Comparison of ENCODE assay signal across 35 cellular contexts in genomic region chr12:15059123-15059522, GRCh38.
"Had no signal": no experiment of that assay in that cellular context is flagged by ENCODE, and none has a peak within 500 bp of the region (broad histone marks: within the 10 kb centered on the region; RNA-seq: fewer than 3 reads in every experiment).

No MANE protein-coding gene starts in this region.

- H3K27me3 ChIP-seq: adrenal gland, ascending aorta, body of pancreas, brain microvascular endothelial cell, breast epithelium, cardiac muscle cell had no signal

- H3K4me1 ChIP-seq: ascending aorta, body of pancreas, breast epithelium had no signal

- H3K9me3 ChIP-seq: adrenal gland, ascending aorta, body of pancreas, breast epithelium had no signal

- H3K36me3 ChIP-seq: adrenal gland, ascending aorta, brain microvascular endothelial cell, breast epithelium, cardiac muscle cell had no signal

- FAIRE-seq: astrocyte, bronchial epithelial cell had no signal

- DNase-seq: activated effector memory CD4-positive, alpha-beta T cell treated with anti-CD3 and anti-CD28 coated beads, Interleukin-2, amount 50 U/mL, for 16 hours; activated effector memory CD4-positive, alpha-beta T cell treated with Interleukin-2 at 50 U/mL for 16 hours; activated gamma-delta T cell; activated gamma-delta T cell treated with Interleukin-2 at 50 U/mL for 16 hours; activated naive CD4-positive, alpha-beta T cell; activated naive CD4-positive, alpha-beta T cell treated with anti-CD3 and anti-CD28 coated beads for 36 hours; activated naive CD4-positive, alpha-beta T cell treated with anti-CD3 and anti-CD28 coated beads, Interleukin-2, amount 10 ng/mL, durations not matched to agents 7 days and 5 days; activated naive CD4-positive, alpha-beta T cell treated with anti-CD3 and anti-CD28 coated beads, Interleukin-2, amount 50 U/mL, for 16 hours; activated naive CD4-positive, alpha-beta T cell treated with Interleukin-2 at 50 U/mL for 16 hours; activated naive CD8-positive, alpha-beta T cell treated with anti-CD3 and anti-CD28 coated beads for 36 hours; activated naive CD8-positive, alpha-beta T cell treated with anti-CD3 and anti-CD28 coated beads, Interleukin-2, amount 10 ng/mL, durations not matched to agents 7 days and 5 days; activated naive CD8-positive, alpha-beta T cell treated with anti-CD3 and anti-CD28 coated beads, Interleukin-2, amount 50 U/mL, for 24 hours; activated T-cell treated with anti-CD3 and anti-CD28 coated beads for 4 hours; activated T-cell treated with anti-CD3 and anti-CD28 coated beads, Interleukin-2, amount 50 U/mL, for 1 hour; activated T-cell treated with anti-CD3 and anti-CD28 coated beads, Interleukin-2, amount 50 U/mL, for 24 hours; activated T-cell treated with anti-CD3 and anti-CD28 coated beads, Interleukin-2, amount 50 U/mL, for 4 hours; activated T-cell treated with anti-CD3 and anti-CD28 coated beads, Interleukin-2, amount 50 U/mL, for 48 hours; activated T-cell treated with anti-CD3 and anti-CD28 coated beads, Interleukin-2, amount 50 U/mL, for 72 hours; adrenal gland; amniotic stem cell; amygdala; anterior cingulate cortex; aorta; body of pancreas; brain microvascular endothelial cell; caudate nucleus; central memory CD4-positive, alpha-beta T cell; cerebellar nuclear complex had no signal

- H3K4me3 ChIP-seq: adrenal gland, ascending aorta, body of pancreas, breast epithelium, cardiac muscle cell had no signal

- H3K27ac ChIP-seq: adrenal gland, ascending aorta, body of pancreas, brain microvascular endothelial cell, breast epithelium, cardiac muscle cell had no signal

- ATAC-seq: activated naive CD4-positive, alpha-beta T cell treated with anti-CD3 and anti-CD28 coated beads, Interleukin-2, amount 50 U/mL, for 72 hours; activated naive CD8-positive, alpha-beta T cell treated with anti-CD3 and anti-CD28 coated beads, Interleukin-2, amount 50 U/mL, for 24 hours; activated T-cell treated with anti-CD3 and anti-CD28 coated beads, Interleukin-2, amount 50 U/mL, for 4 hours; activated T-cell treated with anti-CD3 and anti-CD28 coated beads, Interleukin-2, amount 50 U/mL, for 72 hours; activated T-helper 17 cell treated with anti-CD3 and anti-CD28 coated beads, Interleukin-2, amount 50 U/mL, for 72 hours; body of pancreas had no signal
